Comparison of ENCODE assay signal across 16 cellular contexts in genomic region chr9:122262073-122262472, GRCh38. TPM values are rescaled to one million over a fixed set of nuclear protein-coding genes. Genes with fewer than 3 reads are reported as not detected.
DNase-seq lines count a peak whose midpoint lies in the region; ATAC-seq and TF ChIP-seq lines count a peak whose summit lies in the region.
"Had no signal": no experiment of that assay in that cellular context is flagged by ENCODE, and none has a peak within 500 bp of the region (broad histone marks: within the 10 kb centered on the region; RNA-seq: fewer than 3 reads in every experiment).

No MANE protein-coding gene starts in this region.

- no peak overlapping the region for H3K4me3 ChIP-seq in left ventricle myocardium inferior
- no peak overlapping the region for H3K4me3 ChIP-seq in esophagus squamous epithelium
- no peak overlapping the region for H3K4me3 ChIP-seq in subcutaneous abdominal adipose tissue (ENCODE audit: low read depth in 1 of 5, low read length in 5 of 5)
- H3K4me3 ChIP-seq: colonic mucosa, neural progenitor cell, testis had no signal

- H3K9me3 ChIP-seq in left ventricle myocardium inferior (replicated peaks) (no peaks in the 10 kb centered on the region), esophagus squamous epithelium (no peaks in the 10 kb centered on the region), subcutaneous abdominal adipose tissue (ENCODE audit: control insufficient read depth in 5 of 5, low read length in 5 of 5) (no peaks in the 10 kb centered on the region)
- H3K9me3 ChIP-seq: colonic mucosa, testis had no signal

- no peaks in the 10 kb centered on the region for H3K9me3 Mint-ChIP-seq in T-cell
- H3K9me3 Mint-ChIP-seq: activated CD4-positive, alpha-beta memory T cell treated with anti-CD3 and anti-CD28 coated beads for 36 hours; neural progenitor cell had no signal

- 73 to 88% methylated on average over 1 of the region's 1 CpG for WGBS in esophagus squamous epithelium, 2 donors

- TF ChIP-seq CTCF in left ventricle myocardium inferior (IDR thresholded peaks at IDR 0.05; ENCODE audit: borderline replicate concordance) (no peak), esophagus squamous epithelium (IDR thresholded peaks at IDR 0.05) (no peak)

- H3K4me3 Mint-ChIP-seq in T-cell = peak overlapping the region; percentile 29 to 95 (median 39)
- H3K4me3 Mint-ChIP-seq: activated CD4-positive, alpha-beta memory T cell treated with anti-CD3 and anti-CD28 coated beads for 36 hours had no signal

- peak overlapping the region in 1 of 2 donors; percentile 23 for H3K27ac Mint-ChIP-seq in T-cell
- H3K27ac Mint-ChIP-seq: activated CD4-positive, alpha-beta memory T cell treated with anti-CD3 and anti-CD28 coated beads for 36 hours; neural progenitor cell had no signal

- no peak for TF ChIP-seq POLR2A in esophagus squamous epithelium (IDR thresholded peaks at IDR 0.05)

- H3K27ac ChIP-seq in left ventricle myocardium inferior (replicated peaks) = peak overlapping the region; percentile 40
- H3K27ac ChIP-seq in esophagus squamous epithelium = peak overlapping the region in 3 of 4 donors; percentile 6 to 56 (median 25)
- peak overlapping the region; percentile 19 for H3K27ac ChIP-seq in subcutaneous abdominal adipose tissue (ENCODE audit: low read depth, low read length)
- H3K27ac ChIP-seq: colonic mucosa, neural progenitor cell, testis had no signal

- CTCF ChIA-PET in T-cell (lab: Charles Lee) = interaction anchor here in 1 of 2 donors (0.5 to 1.3 kb wide), 2 partner anchors 11 to 729 kb away, joined by 3 read pairs; no protein-coding TSS in a partner anchor

- intact Hi-C loops in left ventricle myocardium inferior (cut with micrococcal nuclease) (no loop called here), left cardiac atrium (cut with DNase I) (loop anchor here in 1 of 2 donors (10.0 kb wide), 2 partner anchors 53 to 107 kb away; partner anchors contain the start of genes MORN5 and NDUFA8), esophagus squamous epithelium (cut with DNase I) (no loop called here)

- no peaks in the 10 kb centered on the region for H3K27me3 Mint-ChIP-seq in T-cell
- H3K27me3 Mint-ChIP-seq: activated CD4-positive, alpha-beta memory T cell treated with anti-CD3 and anti-CD28 coated beads for 36 hours had no signal

- H3K36me3 Mint-ChIP-seq in T-cell = peaks cover 25% of the 10 kb centered on the region

- H3K9ac ChIP-seq in subcutaneous abdominal adipose tissue (ENCODE audit: low read length in 5 of 5) = peak overlapping the region in 1 of 5 donors; percentile 1
- H3K9ac ChIP-seq: neural progenitor cell had no signal

- no peak for ATAC-seq in left cardiac atrium
- no peak for ATAC-seq in T-cell (replicated peaks in 1 of 4)

- H3K27me3 ChIP-seq in left ventricle myocardium inferior (ENCODE audit: low read depth) = no peaks in the 10 kb centered on the region
- H3K27me3 ChIP-seq in esophagus squamous epithelium = no peaks in the 10 kb centered on the region
- no peaks in the 10 kb centered on the region for H3K27me3 ChIP-seq in subcutaneous abdominal adipose tissue (ENCODE audit: control insufficient read depth in 5 of 5, insufficient read depth in 4 of 5, low read length in 5 of 5)
- H3K27me3 ChIP-seq: colonic mucosa, neural progenitor cell, testis had no signal

- peaks cover 36% of the 10 kb centered on the region for H3K36me3 ChIP-seq in left ventricle myocardium inferior
- H3K36me3 ChIP-seq in esophagus squamous epithelium = peaks cover 0 to 47% (median 7%) of the 10 kb centered on the region in 3 donors
- H3K36me3 ChIP-seq in subcutaneous abdominal adipose tissue (ENCODE audit: control insufficient read depth in 5 of 5, insufficient read depth in 5 of 5, low read length in 5 of 5) = peaks cover 12 to 33% (median 16%) of the 10 kb centered on the region in 5 donors
- H3K36me3 ChIP-seq: neural progenitor cell had no signal

- DNase-seq in left ventricle myocardium inferior = no peak
- DNase-seq in left cardiac atrium = no peak
- DNase-seq in T-cell = no peak
- no peak for DNase-seq in esophagus squamous epithelium (lab: John Stamatoyannopoulos, UW)
- DNase-seq in NCI-H1694 (lab: John Stamatoyannopoulos, UW) = no peak
- no peak for DNase-seq in T-helper 9 cell
- no peak for DNase-seq in NCI-H345 treated with DMSO at 0.1 percent for 48 hours (lab: John Stamatoyannopoulos, UW; ENCODE audit: unreplicated experiment)
- DNase-seq: activated CD4-positive, alpha-beta memory T cell treated with anti-CD3 and anti-CD28 coated beads for 36 hours; HCEC 1CT; NCI-H146; stimulated activated CD4-positive, alpha-beta T cell treated with anti-CD3 and anti-CD28 coated beads, Interleukin-1b, Interleukin-23, amount 100 ng/mL, for 48 hours; testis had no signal

- POLR2A ChIA-PET in T-cell (lab: Charles Lee) = no interaction called here

- H3K4me1 Mint-ChIP-seq in T-cell = peaks cover 63 to 65% (median 64%) of the 10 kb centered on the region in 3 donors

- H3K4me1 ChIP-seq in left ventricle myocardium inferior = peaks cover 77% of the 10 kb centered on the region
- H3K4me1 ChIP-seq in esophagus squamous epithelium = peaks cover 15 to 46% (median 22%) of the 10 kb centered on the region in 3 donors
- peaks cover 14 to 51% (median 48%) of the 10 kb centered on the region in 5 donors for H3K4me1 ChIP-seq in subcutaneous abdominal adipose tissue (ENCODE audit: control insufficient read depth in 5 of 5, insufficient read depth in 5 of 5, low read length in 5 of 5)
- H3K4me1 ChIP-seq: colonic mucosa had no signal

RNA-seq across cellular contexts. Expression of gene RBM18, which starts 2.6 kb away (rescaled TPM):
- total RNA-seq in left ventricle myocardium inferior = 40.7 TPM
- 10 to 100 TPM; 30.3 to 32.5 TPM for total RNA-seq in left cardiac atrium
- 10 to 100 TPM; 15.8 to 19.9 (median 17.5) TPM for total RNA-seq in T-cell
- total RNA-seq in esophagus squamous epithelium = 10 to 100 TPM in 1 of 4 donors, 1 to 10 TPM in 3; 2.5 to 16.9 (median 8.2) TPM

RNA-seq across cellular contexts. Expression of gene MRRF, which starts 2.6 kb away (rescaled TPM):
- total RNA-seq in left ventricle myocardium inferior (35.8 TPM), left cardiac atrium (10 to 100 TPM; 32.1 to 32.9 TPM), T-cell (10 to 100 TPM; 27.7 to 34.1 (median 29.1) TPM), esophagus squamous epithelium (10 to 100 TPM; 23.9 to 48.6 (median 40.4) TPM)

RNA-seq across cellular contexts. Expression of gene LHX6, which starts 33.3 kb away (rescaled TPM):
- total RNA-seq in left ventricle myocardium inferior (4.4 TPM), left cardiac atrium (10 to 100 TPM in 1 of 2 donors, 1 to 10 TPM in 1; 6.1 to 11.3 TPM), T-cell (not detected), esophagus squamous epithelium (1 to 10 TPM in 1 of 4 donors, under 1 TPM in 2, not detected in 1; 0.53 to 4.6 (median 0.95) TPM)
- total RNA-seq: activated CD4-positive, alpha-beta memory T cell treated with anti-CD3 and anti-CD28 coated beads for 36 hours; LHCN-M2 had no signal
